ENCODE assay signal across 22 cellular contexts in genomic region chr16:12735805-12736204, GRCh38.
DNase-seq lines count a peak whose midpoint lies in the region; ATAC-seq, FAIRE-seq and TF ChIP-seq lines count a peak whose summit lies in the region.
"Had no signal": no experiment of that assay in that cellular context is flagged by ENCODE, and none has a peak within 500 bp of the region (broad histone marks: within the 10 kb centered on the region; RNA-seq: fewer than 3 reads in every experiment).

No MANE protein-coding gene starts in this region.

- H2AFZ ChIP-seq in HepG2 (ENCODE audit: low read length) (no peak overlapping the region), HCT116 (ENCODE audit: low read depth, low read length, poor library complexity, severe bottlenecking) (no peak overlapping the region)

- H3K79me2 ChIP-seq in HepG2 (ENCODE audit: insufficient read depth, low read length) (peaks cover 15% of the 10 kb centered on the region), HCT116 (ENCODE audit: insufficient read depth, low read length) (no peaks in the 10 kb centered on the region)

- DNase-seq in HepG2 (ENCODE audit: low spot score) (no peak), right lobe of liver (no peak), HCT116 (ENCODE audit: low read depth, low spot score) (no peak), left kidney (ENCODE audit: low read depth, low spot score) (peak; percentile 32), COLO668 (lab: John Stamatoyannopoulos, UW; ENCODE audit: unreplicated experiment) (no peak)
- DNase-seq: ACHN; BE2C; C1 segment of cervical spinal cord; Caco-2; CD4-positive, CD25-positive, alpha-beta regulatory T cell; CD8-positive, alpha-beta memory T cell; GOT3; IMR-90 had no signal

- TF ChIP-seq RAD21 in HepG2 (CRISPR knock-in tag; IDR thresholded peaks at IDR 0.05) (no peak), HCT116 (IDR thresholded peaks at IDR 0.05; ENCODE audit: low read depth) (no peak)

- in situ Hi-C loops in HepG2 (cut with HindIII; ENCODE audit: extremely low pct_ligation_motif_present, low pct_unique_long_range_greater_than_20kb) = no loop called here

- POLR2A ChIA-PET in HepG2 (lab: Yijun Ruan, JAX) (no interaction called here), HCT116 (lab: Charles Lee) (no interaction called here)

- no peak for TF ChIP-seq POLR2A in HepG2 (IDR thresholded peaks at IDR 0.05; ENCODE audit: insufficient read depth in 1 of 2, low read depth in 2 of 2, low read length in 2 of 2)
- TF ChIP-seq POLR2A in right lobe of liver (IDR thresholded peaks at IDR 0.05) = no peak
- TF ChIP-seq POLR2A in HCT116 (IDR thresholded peaks at IDR 0.05; ENCODE audit: borderline replicate concordance, extremely low read depth, insufficient read depth, insufficient read length) = no peak

- TF ChIP-seq EP300 in HepG2 (IDR thresholded peaks at IDR 0.05; ENCODE audit: low read depth in 2 of 2, low read length in 2 of 2) = no peak
- no peak for TF ChIP-seq EP300 in HepG2 (CRISPR knock-in tag; IDR thresholded peaks at IDR 0.05; ENCODE audit: borderline replicate concordance)

- 93% methylated on average over 2 of the region's 2 CpGs for WGBS in HepG2 (ENCODE audit: low lambda C conversion rate)
- 50% methylated on average over 1 of the region's 2 CpGs for WGBS in right lobe of liver (ENCODE audit: insufficient coverage, low coverage, low lambda C conversion rate, missing lambda C conversion rate)

- intact Hi-C loops in HepG2 (cut with micrococcal nuclease; ENCODE audit: unreplicated experiment) (no loop called here), right lobe of liver (cut with DNase I) (no loop called here), HCT116 (cut with micrococcal nuclease) (no loop called here)

- H3K27me3 ChIP-seq in HepG2 (ENCODE audit: control insufficient read depth in 1 of 2, insufficient read depth in 2 of 2, low read length in 2 of 2) = no peaks in the 10 kb centered on the region
- H3K27me3 ChIP-seq in right lobe of liver = no peaks in the 10 kb centered on the region
- H3K27me3 ChIP-seq in HCT116 (ENCODE audit: insufficient read depth, low read length) = no peaks in the 10 kb centered on the region
- H3K27me3 ChIP-seq: BE2C had no signal

- H3K4me3 ChIP-seq in HepG2 (replicated peaks in 1 of 3; ENCODE audit: insufficient read depth in 1 of 3, low read depth in 2 of 3, low read length in 3 of 3) = no peak overlapping the region
- H3K4me3 ChIP-seq in right lobe of liver = no peak overlapping the region
- H3K4me3 ChIP-seq in HCT116 (replicated peaks in 1 of 2; ENCODE audit: low read depth in 1 of 2, low read length in 2 of 2) = no peak overlapping the region
- H3K4me3 ChIP-seq: HAP-1, K562 had no signal

- TF ChIP-seq CTCF in HepG2 (CRISPR knock-in tag; IDR thresholded peaks at IDR 0.05) (no peak), right lobe of liver (IDR thresholded peaks at IDR 0.05) (no peak), HCT116 (IDR thresholded peaks at IDR 0.05 in 2 of 3, conservative IDR thresholded peaks at IDR 0.05 in 1 of 3; ENCODE audit: borderline replicate concordance in 1 of 3, insufficient read depth in 1 of 3, low read depth in 2 of 3, low read length in 2 of 3) (no peak)

- no peak for FAIRE-seq in HepG2 (lab: Jason Lieb, UNC)
- FAIRE-seq: A204.1, D721Med, G401.6, GM12891, GM18507, K562 had no signal

- no peak overlapping the region for H3K9ac ChIP-seq in HepG2 (ENCODE audit: insufficient read depth, low read depth, low read length)
- H3K9ac ChIP-seq in HCT116 (ENCODE audit: low read length) = no peak overlapping the region

- ATAC-seq in HepG2 (peak; percentile 46; the same call in 1 of the 3 replicates), right lobe of liver (no peak), HCT116 (peak; percentile 40; the same call in 1 of the 2 replicates), GM21360 (IDR thresholded peaks at IDR 0.05; ENCODE audit: unreplicated experiment) (no peak)
- ATAC-seq: K562 had no signal

- H3K36me3 ChIP-seq in HepG2 (replicated peaks in 1 of 2; ENCODE audit: control insufficient read depth in 1 of 2, insufficient read depth in 2 of 2, low read length in 2 of 2) (peaks cover 36 to 64% of the 10 kb centered on the region in 2 experiments), right lobe of liver (peaks cover 0 to 17% (median 0%) of the 10 kb centered on the region in 4 donors), HCT116 (ENCODE audit: control insufficient read depth in 1 of 2, insufficient read depth in 2 of 2, low read length in 2 of 2) (no peaks in the 10 kb centered on the region)
- H3K36me3 ChIP-seq: BE2C, HAP-1 had no signal

- H3K9me3 ChIP-seq in HepG2 (ENCODE audit: low read length) = peaks cover 24% of the 10 kb centered on the region
- peaks cover 0 to 10% (median 0%) of the 10 kb centered on the region in 4 donors for H3K9me3 ChIP-seq in right lobe of liver
- H3K9me3 ChIP-seq in HCT116 (ENCODE audit: control insufficient read depth in 1 of 2, insufficient read depth in 1 of 2, low read depth in 1 of 2, low read length in 2 of 2) = peaks cover 0 to 10% of the 10 kb centered on the region in 2 experiments; a peak in 1 of 4 replicates
- H3K9me3 ChIP-seq: BE2C, Caco-2, HAP-1 had no signal

- BruUV-seq in HepG2 (replicated peaks; lab: Mats Ljungman, UMichigan) = no TSS peak
- BruUV-seq in HCT116 (replicated peaks; lab: Mats Ljungman, UMichigan) = no TSS peak

- no peak overlapping the region for H3K27ac ChIP-seq in HepG2 (ENCODE audit: extremely low read length, insufficient read depth, low read length)
- H3K27ac ChIP-seq in right lobe of liver = no peak overlapping the region
- no peak overlapping the region for H3K27ac ChIP-seq in HCT116 (ENCODE audit: low read depth, low read length)
- H3K27ac ChIP-seq: HL-60 had no signal

- H3K9me2 ChIP-seq in HCT116 (ENCODE audit: insufficient read depth) = no peaks in the 10 kb centered on the region

- RAD21 ChIA-PET in HCT116 (lab: Charles Lee; ENCODE audit: low non-redundant PET in 1 of 2, low total read pairs in 2 of 2, uncharacterized antibody in 2 of 2, unreplicated experiment in 2 of 2) = no interaction called here

- CTCF ChIA-PET in HepG2 (lab: Yijun Ruan, JAX; ENCODE audit: low intra/inter-chr PET ratio, low total read pairs) = no interaction called here
- CTCF ChIA-PET in HCT116 (lab: Charles Lee) = no interaction called here

- H3K4me2 ChIP-seq in HepG2 (ENCODE audit: low read depth, low read length) = no peak overlapping the region
- no peak overlapping the region for H3K4me2 ChIP-seq in HCT116 (ENCODE audit: low read length)

- no peaks in the 10 kb centered on the region for H4K20me1 ChIP-seq in HepG2 (ENCODE audit: insufficient read depth, low read length)
- no peaks in the 10 kb centered on the region for H4K20me1 ChIP-seq in HCT116 (ENCODE audit: insufficient read depth)

- H3K4me1 ChIP-seq in HepG2 (ENCODE audit: insufficient read depth, low read length) (no peaks in the 10 kb centered on the region), right lobe of liver (no peaks in the 10 kb centered on the region), HCT116 (ENCODE audit: control insufficient read depth in 1 of 2, insufficient read depth in 2 of 2, low read length in 2 of 2) (no peaks in the 10 kb centered on the region)
- H3K4me1 ChIP-seq: BE2C, Caco-2, HAP-1 had no signal

TF ChIP-seq in HepG2, 621 proteins besides CTCF, POLR2A, EP300 and RAD21:
- TF ChIP-seq IKZF4 (CRISPR knock-in tag; IDR thresholded peaks at IDR 0.05; ENCODE audit: borderline replicate concordance, low read depth, not compliant biosample characterization) (no peak), ELF1 (CRISPR knock-in tag; IDR thresholded peaks at IDR 0.05) (no peak)

TF ChIP-seq in HCT116, 20 proteins besides CTCF, POLR2A, EP300 and RAD21:
- TF ChIP-seq ATF3 (IDR thresholded peaks at IDR 0.05) (no peak), JUND (IDR thresholded peaks at IDR 0.05) (no peak), SP1 (IDR thresholded peaks at IDR 0.05; ENCODE audit: low read depth) (no peak), CEBPB (IDR thresholded peaks at IDR 0.05; ENCODE audit: low read depth) (no peak), EZH2phosphoT487 (IDR thresholded peaks at IDR 0.05; ENCODE audit: borderline replicate concordance) (no peak), MAX (IDR thresholded peaks at IDR 0.05) (no peak), FOSL1 (IDR thresholded peaks at IDR 0.05; ENCODE audit: low read depth) (no peak), CBX3 (IDR thresholded peaks at IDR 0.05; ENCODE audit: low read depth) (no peak), POLR2AphosphoS5 (IDR thresholded peaks at IDR 0.05; ENCODE audit: low read depth, low read length) (no peak), ZBTB33 (IDR thresholded peaks at IDR 0.05; ENCODE audit: extremely low read depth, insufficient replicate concordance, low read length) (no peak), EGR1 (IDR thresholded peaks at IDR 0.05; ENCODE audit: low read depth) (no peak)

Comparison
In these comparisons a context has a peak if more than half of its experiments do, and no peak if none do; other contexts are left out.
1. ATAC-seq: peak in HepG2 (single experiment) and HCT116 (single experiment); none in right lobe of liver (0 of 4) and GM21360 (single experiment).